2 cellular contexts compared by ENCODE assay signal in the genomic region with DNA sequence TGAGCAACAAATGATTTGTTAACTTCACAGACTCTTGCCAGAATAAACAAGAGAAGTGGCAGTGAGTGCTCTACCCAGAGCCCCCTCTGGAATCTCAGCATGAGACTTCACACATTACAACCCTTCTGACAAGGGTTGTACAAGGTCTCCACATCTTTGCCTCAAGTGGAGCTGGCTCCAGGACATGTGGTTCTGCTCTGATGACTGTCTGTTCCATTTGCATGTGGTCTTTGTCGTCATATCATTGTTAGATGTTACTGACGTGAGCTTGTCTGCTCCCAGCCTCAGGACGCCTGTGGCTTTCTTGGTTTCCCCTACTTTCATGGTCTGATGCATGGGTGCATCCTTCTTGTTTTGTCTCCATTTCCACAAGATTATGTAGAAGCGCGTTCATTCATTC.
TF ChIP-seq lines count a peak whose summit lies in the region.

No MANE protein-coding gene starts in this region.

TF ChIP-seq in HepG2, 621 proteins besides CTCF, POLR2A, EP300 and RAD21 (continued from another document):
- TF ChIP-seq, protein P1, sequence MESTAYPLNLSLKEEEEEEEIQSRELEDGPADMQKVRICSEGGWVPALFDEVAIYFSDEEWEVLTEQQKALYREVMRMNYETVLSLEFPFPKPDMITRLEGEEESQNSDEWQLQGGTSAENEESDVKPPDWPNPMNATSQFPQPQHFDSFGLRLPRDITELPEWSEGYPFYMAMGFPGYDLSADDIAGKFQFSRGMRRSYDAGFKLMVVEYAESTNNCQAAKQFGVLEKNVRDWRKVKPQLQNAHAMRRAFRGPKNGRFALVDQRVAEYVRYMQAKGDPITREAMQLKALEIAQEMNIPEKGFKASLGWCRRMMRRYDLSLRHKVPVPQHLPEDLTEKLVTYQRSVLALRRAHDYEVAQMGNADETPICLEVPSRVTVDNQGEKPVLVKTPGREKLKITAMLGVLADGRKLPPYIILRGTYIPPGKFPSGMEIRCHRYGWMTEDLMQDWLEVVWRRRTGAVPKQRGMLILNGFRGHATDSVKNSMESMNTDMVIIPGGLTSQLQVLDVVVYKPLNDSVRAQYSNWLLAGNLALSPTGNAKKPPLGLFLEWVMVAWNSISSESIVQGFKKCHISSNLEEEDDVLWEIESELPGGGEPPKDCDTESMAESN (CRISPR knock-in tag; conservative IDR thresholded peaks at IDR 0.05), result no peak

TF ChIP-seq in GM12878, 131 proteins besides CTCF, POLR2A, EP300 and RAD21 (continued from another document):
- TF ChIP-seq, protein P2, sequence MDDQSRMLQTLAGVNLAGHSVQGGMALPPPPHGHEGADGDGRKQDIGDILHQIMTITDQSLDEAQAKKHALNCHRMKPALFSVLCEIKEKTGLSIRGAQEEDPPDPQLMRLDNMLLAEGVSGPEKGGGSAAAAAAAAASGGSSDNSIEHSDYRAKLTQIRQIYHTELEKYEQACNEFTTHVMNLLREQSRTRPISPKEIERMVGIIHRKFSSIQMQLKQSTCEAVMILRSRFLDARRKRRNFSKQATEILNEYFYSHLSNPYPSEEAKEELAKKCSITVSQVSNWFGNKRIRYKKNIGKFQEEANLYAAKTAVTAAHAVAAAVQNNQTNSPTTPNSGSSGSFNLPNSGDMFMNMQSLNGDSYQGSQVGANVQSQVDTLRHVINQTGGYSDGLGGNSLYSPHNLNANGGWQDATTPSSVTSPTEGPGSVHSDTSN (IDR thresholded peaks at IDR 0.05; ENCODE audit: insufficient replicate concordance, low read depth, low read length), result no peak
- no peak for TF ChIP-seq ASH2L (IDR thresholded peaks at IDR 0.05; ENCODE audit: borderline replicate concordance, low read depth)
- TF ChIP-seq, protein P3, sequence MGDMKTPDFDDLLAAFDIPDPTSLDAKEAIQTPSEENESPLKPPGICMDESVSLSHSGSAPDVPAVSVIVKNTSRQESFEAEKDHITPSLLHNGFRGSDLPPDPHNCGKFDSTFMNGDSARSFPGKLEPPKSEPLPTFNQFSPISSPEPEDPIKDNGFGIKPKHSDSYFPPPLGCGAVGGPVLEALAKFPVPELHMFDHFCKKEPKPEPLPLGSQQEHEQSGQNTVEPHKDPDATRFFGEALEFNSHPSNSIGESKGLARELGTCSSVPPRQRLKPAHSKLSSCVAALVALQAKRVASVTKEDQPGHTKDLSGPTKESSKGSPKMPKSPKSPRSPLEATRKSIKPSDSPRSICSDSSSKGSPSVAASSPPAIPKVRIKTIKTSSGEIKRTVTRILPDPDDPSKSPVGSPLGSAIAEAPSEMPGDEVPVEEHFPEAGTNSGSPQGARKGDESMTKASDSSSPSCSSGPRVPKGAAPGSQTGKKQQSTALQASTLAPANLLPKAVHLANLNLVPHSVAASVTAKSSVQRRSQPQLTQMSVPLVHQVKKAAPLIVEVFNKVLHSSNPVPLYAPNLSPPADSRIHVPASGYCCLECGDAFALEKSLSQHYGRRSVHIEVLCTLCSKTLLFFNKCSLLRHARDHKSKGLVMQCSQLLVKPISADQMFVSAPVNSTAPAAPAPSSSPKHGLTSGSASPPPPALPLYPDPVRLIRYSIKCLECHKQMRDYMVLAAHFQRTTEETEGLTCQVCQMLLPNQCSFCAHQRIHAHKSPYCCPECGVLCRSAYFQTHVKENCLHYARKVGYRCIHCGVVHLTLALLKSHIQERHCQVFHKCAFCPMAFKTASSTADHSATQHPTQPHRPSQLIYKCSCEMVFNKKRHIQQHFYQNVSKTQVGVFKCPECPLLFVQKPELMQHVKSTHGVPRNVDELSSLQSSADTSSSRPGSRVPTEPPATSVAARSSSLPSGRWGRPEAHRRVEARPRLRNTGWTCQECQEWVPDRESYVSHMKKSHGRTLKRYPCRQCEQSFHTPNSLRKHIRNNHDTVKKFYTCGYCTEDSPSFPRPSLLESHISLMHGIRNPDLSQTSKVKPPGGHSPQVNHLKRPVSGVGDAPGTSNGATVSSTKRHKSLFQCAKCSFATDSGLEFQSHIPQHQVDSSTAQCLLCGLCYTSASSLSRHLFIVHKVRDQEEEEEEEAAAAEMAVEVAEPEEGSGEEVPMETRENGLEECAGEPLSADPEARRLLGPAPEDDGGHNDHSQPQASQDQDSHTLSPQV (IDR thresholded peaks at IDR 0.05), result no peak
- no peak for TF ChIP-seq ZZZ3 (IDR thresholded peaks at IDR 0.05; ENCODE audit: control insufficient read depth, insufficient read length, low read depth)
- TF ChIP-seq IKZF1 (conservative IDR thresholded peaks at IDR 0.05), result no peak
- TF ChIP-seq CBX3 (IDR thresholded peaks at IDR 0.05; ENCODE audit: borderline replicate concordance, low read depth), result no peak
- TF ChIP-seq, protein P4, sequence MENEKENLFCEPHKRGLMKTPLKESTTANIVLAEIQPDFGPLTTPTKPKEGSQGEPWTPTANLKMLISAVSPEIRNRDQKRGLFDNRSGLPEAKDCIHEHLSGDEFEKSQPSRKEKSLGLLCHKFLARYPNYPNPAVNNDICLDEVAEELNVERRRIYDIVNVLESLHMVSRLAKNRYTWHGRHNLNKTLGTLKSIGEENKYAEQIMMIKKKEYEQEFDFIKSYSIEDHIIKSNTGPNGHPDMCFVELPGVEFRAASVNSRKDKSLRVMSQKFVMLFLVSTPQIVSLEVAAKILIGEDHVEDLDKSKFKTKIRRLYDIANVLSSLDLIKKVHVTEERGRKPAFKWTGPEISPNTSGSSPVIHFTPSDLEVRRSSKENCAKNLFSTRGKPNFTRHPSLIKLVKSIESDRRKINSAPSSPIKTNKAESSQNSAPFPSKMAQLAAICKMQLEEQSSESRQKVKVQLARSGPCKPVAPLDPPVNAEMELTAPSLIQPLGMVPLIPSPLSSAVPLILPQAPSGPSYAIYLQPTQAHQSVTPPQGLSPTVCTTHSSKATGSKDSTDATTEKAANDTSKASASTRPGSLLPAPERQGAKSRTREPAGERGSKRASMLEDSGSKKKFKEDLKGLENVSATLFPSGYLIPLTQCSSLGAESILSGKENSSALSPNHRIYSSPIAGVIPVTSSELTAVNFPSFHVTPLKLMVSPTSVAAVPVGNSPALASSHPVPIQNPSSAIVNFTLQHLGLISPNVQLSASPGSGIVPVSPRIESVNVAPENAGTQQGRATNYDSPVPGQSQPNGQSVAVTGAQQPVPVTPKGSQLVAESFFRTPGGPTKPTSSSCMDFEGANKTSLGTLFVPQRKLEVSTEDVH (IDR thresholded peaks at IDR 0.05; ENCODE audit: low read depth, partially characterized antibody), result no peak
- TF ChIP-seq, protein P5, sequence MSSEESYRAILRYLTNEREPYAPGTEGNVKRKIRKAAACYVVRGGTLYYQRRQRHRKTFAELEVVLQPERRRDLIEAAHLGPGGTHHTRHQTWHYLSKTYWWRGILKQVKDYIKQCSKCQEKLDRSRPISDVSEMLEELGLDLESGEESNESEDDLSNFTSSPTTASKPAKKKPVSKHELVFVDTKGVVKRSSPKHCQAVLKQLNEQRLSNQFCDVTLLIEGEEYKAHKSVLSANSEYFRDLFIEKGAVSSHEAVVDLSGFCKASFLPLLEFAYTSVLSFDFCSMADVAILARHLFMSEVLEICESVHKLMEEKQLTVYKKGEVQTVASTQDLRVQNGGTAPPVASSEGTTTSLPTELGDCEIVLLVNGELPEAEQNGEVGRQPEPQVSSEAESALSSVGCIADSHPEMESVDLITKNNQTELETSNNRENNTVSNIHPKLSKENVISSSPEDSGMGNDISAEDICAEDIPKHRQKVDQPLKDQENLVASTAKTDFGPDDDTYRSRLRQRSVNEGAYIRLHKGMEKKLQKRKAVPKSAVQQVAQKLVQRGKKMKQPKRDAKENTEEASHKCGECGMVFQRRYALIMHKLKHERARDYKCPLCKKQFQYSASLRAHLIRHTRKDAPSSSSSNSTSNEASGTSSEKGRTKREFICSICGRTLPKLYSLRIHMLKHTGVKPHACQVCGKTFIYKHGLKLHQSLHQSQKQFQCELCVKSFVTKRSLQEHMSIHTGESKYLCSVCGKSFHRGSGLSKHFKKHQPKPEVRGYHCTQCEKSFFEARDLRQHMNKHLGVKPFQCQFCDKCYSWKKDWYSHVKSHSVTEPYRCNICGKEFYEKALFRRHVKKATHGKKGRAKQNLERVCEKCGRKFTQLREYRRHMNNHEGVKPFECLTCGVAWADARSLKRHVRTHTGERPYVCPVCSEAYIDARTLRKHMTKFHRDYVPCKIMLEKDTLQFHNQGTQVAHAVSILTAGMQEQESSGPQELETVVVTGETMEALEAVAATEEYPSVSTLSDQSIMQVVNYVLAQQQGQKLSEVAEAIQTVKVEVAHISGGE (CRISPR knock-in tag; IDR thresholded peaks at IDR 0.05), result no peak
- no peak for TF ChIP-seq RCOR1 (conservative IDR thresholded peaks at IDR 0.05; ENCODE audit: low read depth, low read length)
- TF ChIP-seq RBBP5 (conservative IDR thresholded peaks at IDR 0.05), result no peak
- peak; percentile 73 for TF ChIP-seq RUNX3 (IDR thresholded peaks at IDR 0.05; ENCODE audit: low read length)
- TF ChIP-seq, protein P6, sequence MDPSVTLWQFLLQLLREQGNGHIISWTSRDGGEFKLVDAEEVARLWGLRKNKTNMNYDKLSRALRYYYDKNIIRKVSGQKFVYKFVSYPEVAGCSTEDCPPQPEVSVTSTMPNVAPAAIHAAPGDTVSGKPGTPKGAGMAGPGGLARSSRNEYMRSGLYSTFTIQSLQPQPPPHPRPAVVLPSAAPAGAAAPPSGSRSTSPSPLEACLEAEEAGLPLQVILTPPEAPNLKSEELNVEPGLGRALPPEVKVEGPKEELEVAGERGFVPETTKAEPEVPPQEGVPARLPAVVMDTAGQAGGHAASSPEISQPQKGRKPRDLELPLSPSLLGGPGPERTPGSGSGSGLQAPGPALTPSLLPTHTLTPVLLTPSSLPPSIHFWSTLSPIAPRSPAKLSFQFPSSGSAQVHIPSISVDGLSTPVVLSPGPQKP (IDR thresholded peaks at IDR 0.05; ENCODE audit: low read depth, low read length), result no peak
- TF ChIP-seq SP1 (IDR thresholded peaks at IDR 0.05; ENCODE audit: low read depth, low read length), result no peak
- no peak for TF ChIP-seq NFXL1 (IDR thresholded peaks at IDR 0.05; ENCODE audit: borderline replicate concordance)
- TF ChIP-seq ESRRA (IDR thresholded peaks at IDR 0.05; ENCODE audit: low read length), result no peak
- TF ChIP-seq, protein P7, sequence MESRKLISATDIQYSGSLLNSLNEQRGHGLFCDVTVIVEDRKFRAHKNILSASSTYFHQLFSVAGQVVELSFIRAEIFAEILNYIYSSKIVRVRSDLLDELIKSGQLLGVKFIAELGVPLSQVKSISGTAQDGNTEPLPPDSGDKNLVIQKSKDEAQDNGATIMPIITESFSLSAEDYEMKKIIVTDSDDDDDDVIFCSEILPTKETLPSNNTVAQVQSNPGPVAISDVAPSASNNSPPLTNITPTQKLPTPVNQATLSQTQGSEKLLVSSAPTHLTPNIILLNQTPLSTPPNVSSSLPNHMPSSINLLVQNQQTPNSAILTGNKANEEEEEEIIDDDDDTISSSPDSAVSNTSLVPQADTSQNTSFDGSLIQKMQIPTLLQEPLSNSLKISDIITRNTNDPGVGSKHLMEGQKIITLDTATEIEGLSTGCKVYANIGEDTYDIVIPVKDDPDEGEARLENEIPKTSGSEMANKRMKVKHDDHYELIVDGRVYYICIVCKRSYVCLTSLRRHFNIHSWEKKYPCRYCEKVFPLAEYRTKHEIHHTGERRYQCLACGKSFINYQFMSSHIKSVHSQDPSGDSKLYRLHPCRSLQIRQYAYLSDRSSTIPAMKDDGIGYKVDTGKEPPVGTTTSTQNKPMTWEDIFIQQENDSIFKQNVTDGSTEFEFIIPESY (IDR thresholded peaks at IDR 0.05), result no peak
- no peak for TF ChIP-seq TCF3 (IDR thresholded peaks at IDR 0.05; ENCODE audit: borderline replicate concordance, insufficient read depth, low read depth, low read length)
- TF ChIP-seq YY1 (IDR thresholded peaks at IDR 0.05; ENCODE audit: low read depth, low read length), result no peak
- TF ChIP-seq CBX5 (IDR thresholded peaks at IDR 0.05; ENCODE audit: low read depth), result no peak
- peak; percentile 50; the same call in 1 of the 2 replicates for TF ChIP-seq CREB1 (IDR thresholded peaks at IDR 0.05; ENCODE audit: low read depth)
- TF ChIP-seq SUZ12 (IDR thresholded peaks at IDR 0.05; ENCODE audit: unreplicated experiment), result no peak
- TF ChIP-seq CHD2 (IDR thresholded peaks at IDR 0.05; ENCODE audit: borderline replicate concordance, low read depth, low read length), result no peak
